In the genomic region with DNA sequence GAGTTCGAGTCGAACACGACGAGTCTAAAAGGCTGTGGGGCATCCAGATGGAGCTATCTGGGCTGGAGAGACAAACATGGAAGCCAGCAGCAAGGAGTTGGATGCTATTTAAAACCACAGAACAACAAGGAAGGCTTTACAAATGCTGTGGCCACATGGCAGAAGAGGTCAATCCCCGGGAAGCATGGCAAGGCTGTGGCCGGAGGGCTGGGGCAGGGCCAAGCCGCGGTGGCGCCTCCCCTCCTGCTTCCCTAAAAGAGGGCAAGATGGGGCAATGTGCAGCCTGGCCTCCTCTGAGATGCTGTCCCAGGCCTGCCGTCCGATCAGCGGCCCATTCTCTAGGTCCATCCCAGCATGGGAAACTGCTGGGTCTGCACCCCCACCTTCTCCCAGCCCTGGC, we compare ENCODE assay signal across 20 cellular contexts.
DNase-seq lines count a peak whose midpoint lies in the region; TF ChIP-seq lines count a peak whose summit lies in the region.
"Had no signal": no experiment of that assay in that cellular context is flagged by ENCODE, and none has a peak within 500 bp of the region (broad histone marks: within the 10 kb centered on the region; RNA-seq: fewer than 3 reads in every experiment).

No MANE protein-coding gene starts in this region.

- H3K36me3 ChIP-seq in adrenal gland (replicated peaks in 1 of 2) (no peaks in the 10 kb centered on the region), trophoblast cell (ENCODE audit: control insufficient read depth in 1 of 2, insufficient read depth in 2 of 2, low read length in 2 of 2) (no peaks in the 10 kb centered on the region)
- H3K36me3 ChIP-seq: Peyer's patch, SJCRH30 had no signal

- peak overlapping the region; percentile 12 for H4K91ac ChIP-seq in trophoblast cell (ENCODE audit: low read depth, low read length)

- no peak overlapping the region for H3K4me2 ChIP-seq in trophoblast cell (ENCODE audit: low read length)
- H3K4me2 ChIP-seq: KMS-11 had no signal

- no peak overlapping the region for H2BK12ac ChIP-seq in trophoblast cell (ENCODE audit: low read length)

- peaks cover 1% of the 10 kb centered on the region for H3K79me2 ChIP-seq in trophoblast cell (ENCODE audit: control insufficient read depth, insufficient read depth, low read length, poor library complexity)

- H4K8ac ChIP-seq in trophoblast cell (ENCODE audit: low read depth, low read length): no peak overlapping the region

- no peak overlapping the region for H2AK5ac ChIP-seq in trophoblast cell (ENCODE audit: low read length)

- no peak overlapping the region for H2BK120ac ChIP-seq in trophoblast cell (ENCODE audit: insufficient read depth, low read length, poor library complexity)

- H2AFZ ChIP-seq in trophoblast cell (ENCODE audit: insufficient read depth, low read length, poor library complexity): no peak overlapping the region

- 86 to 92% (median 89%) methylated on average over 9 to 12 of the region's 12 CpGs for WGBS in adrenal gland, 4 donors
- no CpG with 5 or more reads among the region's 12 CpGs for WGBS in trophoblast cell (ENCODE audit: extremely low coverage, insufficient coverage, insufficient read length)

- no peaks in the 10 kb centered on the region for H3K9me3 ChIP-seq in adrenal gland (replicated peaks in 1 of 3)
- peaks cover 4% of the 10 kb centered on the region for H3K9me3 ChIP-seq in trophoblast cell (ENCODE audit: insufficient read depth, low read depth, low read length)
- H3K9me3 ChIP-seq: Peyer's patch, SJCRH30 had no signal

- intact Hi-C loops in adrenal gland (cut with DNase I) (no loop called here), dorsolateral prefrontal cortex (cut with DNase I) (no loop called here)

- H3K18ac ChIP-seq in trophoblast cell (ENCODE audit: low read length): no peak overlapping the region

- TF ChIP-seq POLR2A in adrenal gland (IDR thresholded peaks at IDR 0.05): no peak

- H4K12ac ChIP-seq in trophoblast cell (ENCODE audit: low read depth, low read length): no peak overlapping the region

- H3K27ac ChIP-seq in adrenal gland (no peak overlapping the region), dorsolateral prefrontal cortex (peak overlapping the region in 54 of 59 donors; percentile 20 to 94 (median 82)), trophoblast cell (ENCODE audit: low read depth, low read length) (no peak overlapping the region)
- H3K27ac ChIP-seq: KMS-11, Peyer's patch, SJCRH30 had no signal

- DNase-seq in M059J (ENCODE audit: low read depth): peak; percentile 62
- peak in 5 of 7 donors; percentile 13 to 50 (median 26) for DNase-seq in adrenal gland
- no peak for DNase-seq in dorsolateral prefrontal cortex
- DNase-seq in trophoblast cell: no peak
- no peak for DNase-seq in activated CD4-positive, alpha-beta T cell treated with anti-CD3 and anti-CD28 coated beads, Interleukin-2, amount 50 U/mL, for 48 hours
- DNase-seq in NCI-H2227 treated with DMSO at 0.1 percent for 48 hours (lab: John Stamatoyannopoulos, UW): no peak
- no peak for DNase-seq in superior temporal gyrus (ENCODE audit: extremely low spot score)
- DNase-seq in middle frontal gyrus (ENCODE audit: extremely low spot score, low spot score): no peak
- DNase-seq: CD8-positive, alpha-beta memory T cell; DMS53; GOT3; IMR-90; NCI-H1105 treated with DMSO at 0.1 percent for 48 hours; NCI-H2081; NCI-H2171; NCI-H524 treated with DMSO at 0.1 percent for 48 hours; NCI-H82; Peyer's patch; SJCRH30 had no signal

- H2BK5ac ChIP-seq in trophoblast cell (ENCODE audit: low read depth, low read length, poor library complexity): no peak overlapping the region

- no peak overlapping the region for H3K23ac ChIP-seq in trophoblast cell (ENCODE audit: low read length)

- peaks cover 0 to 13% of the 10 kb centered on the region in 2 donors for H3K4me1 ChIP-seq in adrenal gland (replicated peaks in 1 of 2)
- peaks cover 2 to 7% of the 10 kb centered on the region in 2 experiments for H3K4me1 ChIP-seq in trophoblast cell (ENCODE audit: control insufficient read depth in 1 of 2, insufficient read depth in 2 of 2, low read length in 2 of 2)
- H3K4me1 ChIP-seq: Peyer's patch, SJCRH30 had no signal

- TF ChIP-seq CTCF in adrenal gland (IDR thresholded peaks at IDR 0.05) (no peak), dorsolateral prefrontal cortex (IDR thresholded peaks at IDR 0.05 in 54 of 56, conservative IDR thresholded peaks at IDR 0.05 in 2 of 56; ENCODE audit: low read depth in 1 of 56, partially characterized antibody in 56 of 56) (no peak)

- no peak overlapping the region for H3K14ac ChIP-seq in trophoblast cell (ENCODE audit: low read length)

- H3K27me3 ChIP-seq in adrenal gland: no peaks in the 10 kb centered on the region
- H3K27me3 ChIP-seq in dorsolateral prefrontal cortex: no peaks in the 10 kb centered on the region
- no peaks in the 10 kb centered on the region for H3K27me3 ChIP-seq in trophoblast cell (ENCODE audit: insufficient read depth, low read length)
- H3K27me3 ChIP-seq: Peyer's patch, SJCRH30 had no signal

- no peak overlapping the region for H3K9ac ChIP-seq in trophoblast cell (ENCODE audit: low read length)
- H3K9ac ChIP-seq: KMS-11 had no signal

- no peak overlapping the region for H3K4ac ChIP-seq in trophoblast cell (ENCODE audit: low read depth, low read length)

- peaks cover 3% of the 10 kb centered on the region for H3K79me1 ChIP-seq in trophoblast cell (ENCODE audit: low read length)

- H3K4me3 ChIP-seq in adrenal gland (no peak overlapping the region), dorsolateral prefrontal cortex (no peak overlapping the region), trophoblast cell (ENCODE audit: low read depth, low read length) (no peak overlapping the region)
- H3K4me3 ChIP-seq: Peyer's patch, SJCRH30 had no signal

Comparison
In these comparisons a context has a peak if more than half of its experiments do, and no peak if none do; other contexts are left out.
1. DNase-seq: peak in M059J (single experiment) and adrenal gland (5 of 7); none in dorsolateral prefrontal cortex (0 of 10), trophoblast cell (0 of 2), activated CD4-positive, alpha-beta T cell treated with anti-CD3 and anti-CD28 coated beads, Interleukin-2, amount 50 U/mL, for 48 hours (0 of 2), NCI-H2227 treated with DMSO at 0.1 percent for 48 hours (single experiment), superior temporal gyrus (single experiment) and middle frontal gyrus (single experiment).
2. H3K27ac ChIP-seq: peak in dorsolateral prefrontal cortex (54 of 59); none in adrenal gland (0 of 5) and trophoblast cell (single experiment).